In genomic region chr4:40232610-40233009, GRCh38 we compare ENCODE assay signal across 13 cellular contexts. TPM values are rescaled to one million over a fixed set of nuclear protein-coding genes. Genes with fewer than 3 reads are reported as not detected.
DNase-seq lines count a peak whose midpoint lies in the region; ATAC-seq and TF ChIP-seq lines count a peak whose summit lies in the region.
"Had no signal": no experiment of that assay in that cellular context is flagged by ENCODE, and none has a peak within 500 bp of the region (broad histone marks: within the 10 kb centered on the region; RNA-seq: fewer than 3 reads in every experiment).

No MANE protein-coding gene starts in this region.

- peaks cover 33% of the 10 kb centered on the region for H3K36me3 ChIP-seq in CD4-positive, CD25-positive, alpha-beta regulatory T cell (ENCODE audit: control insufficient read depth, insufficient read depth, low read length)
- peaks cover 9% of the 10 kb centered on the region for H3K36me3 ChIP-seq in CD8-positive, alpha-beta memory T cell (ENCODE audit: insufficient read depth, low read length)
- peaks cover 4% of the 10 kb centered on the region for H3K36me3 ChIP-seq in effector memory CD4-positive, alpha-beta T cell (ENCODE audit: control insufficient read depth, insufficient read depth, low read length)
- H3K36me3 ChIP-seq: brain microvascular endothelial cell had no signal

- peak overlapping the region; percentile 100 for H3K27ac ChIP-seq in CD4-positive, CD25-positive, alpha-beta regulatory T cell (ENCODE audit: insufficient read depth, low read length, poor library complexity, severe bottlenecking)
- no peak overlapping the region for H3K27ac ChIP-seq in CD8-positive, alpha-beta memory T cell (ENCODE audit: low read depth, low read length)
- H3K27ac ChIP-seq in effector memory CD4-positive, alpha-beta T cell (ENCODE audit: insufficient read depth, low read length, poor library complexity, severe bottlenecking) = peak overlapping the region; percentile 25
- H3K27ac ChIP-seq: brain microvascular endothelial cell had no signal

- DNase-seq in CD4-positive, CD25-positive, alpha-beta regulatory T cell = no peak
- no peak for DNase-seq in CD8-positive, alpha-beta memory T cell
- DNase-seq in T-helper 17 cell = no peak
- no peak for DNase-seq in effector memory CD4-positive, alpha-beta T cell
- no peak for DNase-seq in NCI-H2171 treated with DMSO at 0.1 percent for 48 hours (lab: John Stamatoyannopoulos, UW)
- DNase-seq in progenitor cell of endocrine pancreas (ENCODE audit: low spot score, unreplicated experiment) = no peak
- DNase-seq: brain microvascular endothelial cell, C1 segment of cervical spinal cord, EL, NCI-H1694 treated with DMSO at 0.1 percent for 48 hours had no signal

- H3K4me3 ChIP-seq in CD4-positive, CD25-positive, alpha-beta regulatory T cell (ENCODE audit: low read depth, low read length) = peak overlapping the region; percentile 51
- no peak overlapping the region for H3K4me3 ChIP-seq in CD8-positive, alpha-beta memory T cell (ENCODE audit: low read length)
- no peak overlapping the region for H3K4me3 ChIP-seq in effector memory CD4-positive, alpha-beta T cell (ENCODE audit: insufficient read depth, low read depth, low read length, poor library complexity, severe bottlenecking)

- TF ChIP-seq CTCF in progenitor cell of endocrine pancreas (IDR thresholded peaks at IDR 0.05; ENCODE audit: unreplicated experiment) = no peak

- peaks cover 0 to 5% (median 0%) of the 10 kb centered on the region in 7 donors for H3K9me3 Mint-ChIP-seq in CD4-positive, CD25-positive, alpha-beta regulatory T cell
- no peaks in the 10 kb centered on the region for H3K9me3 Mint-ChIP-seq in CD8-positive, alpha-beta memory T cell
- no peaks in the 10 kb centered on the region for H3K9me3 Mint-ChIP-seq in progenitor cell of endocrine pancreas (ENCODE audit: low read depth)
- H3K9me3 Mint-ChIP-seq: neural crest cell had no signal

- H3K27ac Mint-ChIP-seq in CD4-positive, CD25-positive, alpha-beta regulatory T cell = peak overlapping the region; percentile 89 to 97 (median 97)
- H3K27ac Mint-ChIP-seq in CD8-positive, alpha-beta memory T cell = peak overlapping the region; percentile 70 to 96 (median 90)
- H3K27ac Mint-ChIP-seq in T-helper 17 cell (peak overlapping the region; percentile 98), progenitor cell of endocrine pancreas (no peak overlapping the region)

- H3K9me3 ChIP-seq in CD4-positive, CD25-positive, alpha-beta regulatory T cell (ENCODE audit: control insufficient read depth in 2 of 2, low read length in 2 of 2) = no peaks in the 10 kb centered on the region
- no peaks in the 10 kb centered on the region for H3K9me3 ChIP-seq in CD8-positive, alpha-beta memory T cell (ENCODE audit: low read length)
- H3K9me3 ChIP-seq in T-helper 17 cell (ENCODE audit: control insufficient read depth, low read length, poor library complexity, severe bottlenecking) = no peaks in the 10 kb centered on the region
- H3K9me3 ChIP-seq in effector memory CD4-positive, alpha-beta T cell (ENCODE audit: control insufficient read depth, low read length) = no peaks in the 10 kb centered on the region

- CTCF ChIA-PET in CD8-positive, alpha-beta memory T cell (lab: Charles Lee) = interaction anchor here (0.7 to 15.7 kb wide), 13 partner anchors 8 to 176 kb away, joined by 3 to 194 read pairs (median 6); partner anchors contain the start of genes N4BP2 and RHOH

- ATAC-seq in CD4-positive, CD25-positive, alpha-beta regulatory T cell (ENCODE audit: low read depth in 2 of 2) = no peak
- no peak for ATAC-seq in T-helper 17 cell
- no peak for ATAC-seq in GM18861 (IDR thresholded peaks at IDR 0.05; ENCODE audit: unreplicated experiment)
- ATAC-seq: Right ventricle myocardium inferior had no signal

- no peaks in the 10 kb centered on the region for H3K27me3 Mint-ChIP-seq in CD4-positive, CD25-positive, alpha-beta regulatory T cell
- peaks cover 0 to 1% of the 10 kb centered on the region in 2 donors for H3K27me3 Mint-ChIP-seq in CD8-positive, alpha-beta memory T cell
- H3K27me3 Mint-ChIP-seq in T-helper 17 cell = no peaks in the 10 kb centered on the region
- H3K27me3 Mint-ChIP-seq in progenitor cell of endocrine pancreas = no peaks in the 10 kb centered on the region

- H3K36me3 Mint-ChIP-seq in CD4-positive, CD25-positive, alpha-beta regulatory T cell = peaks cover 56% of the 10 kb centered on the region
- peaks cover 8 to 64% (median 21%) of the 10 kb centered on the region in 3 donors for H3K36me3 Mint-ChIP-seq in CD8-positive, alpha-beta memory T cell
- H3K36me3 Mint-ChIP-seq in T-helper 17 cell (ENCODE audit: low read depth) (peaks cover 8% of the 10 kb centered on the region), progenitor cell of endocrine pancreas (ENCODE audit: insufficient read depth) (no peaks in the 10 kb centered on the region)

- no peaks in the 10 kb centered on the region for H3K27me3 ChIP-seq in CD4-positive, CD25-positive, alpha-beta regulatory T cell (ENCODE audit: control insufficient read depth, insufficient read depth, low read length)
- H3K27me3 ChIP-seq in CD8-positive, alpha-beta memory T cell (ENCODE audit: insufficient read depth, low read length, poor library complexity, severe bottlenecking) = no peaks in the 10 kb centered on the region
- H3K27me3 ChIP-seq in effector memory CD4-positive, alpha-beta T cell (replicated peaks; ENCODE audit: control insufficient read depth, insufficient read depth, low read length, poor library complexity, severe bottlenecking) = no peaks in the 10 kb centered on the region
- H3K27me3 ChIP-seq: brain microvascular endothelial cell had no signal

- peak overlapping the region; percentile 47 to 91 (median 78) for H3K4me3 Mint-ChIP-seq in CD4-positive, CD25-positive, alpha-beta regulatory T cell
- H3K4me3 Mint-ChIP-seq in CD8-positive, alpha-beta memory T cell = peak overlapping the region; percentile 1 to 73 (median 50)
- peak overlapping the region; percentile 0 for H3K4me3 Mint-ChIP-seq in T-helper 17 cell
- H3K4me3 Mint-ChIP-seq in progenitor cell of endocrine pancreas (ENCODE audit: low read depth) = no peak overlapping the region
- H3K4me3 Mint-ChIP-seq: neural crest cell had no signal

- peaks cover 40 to 96% (median 71%) of the 10 kb centered on the region in 4 donors for H3K4me1 Mint-ChIP-seq in CD4-positive, CD25-positive, alpha-beta regulatory T cell
- peaks cover 83 to 100% (median 96%) of the 10 kb centered on the region in 3 donors for H3K4me1 Mint-ChIP-seq in CD8-positive, alpha-beta memory T cell
- H3K4me1 Mint-ChIP-seq in T-helper 17 cell (peaks cover 57% of the 10 kb centered on the region), progenitor cell of endocrine pancreas (ENCODE audit: low read depth) (no peaks in the 10 kb centered on the region)
- H3K4me1 Mint-ChIP-seq: neural crest cell had no signal

- POLR2A ChIA-PET in CD8-positive, alpha-beta memory T cell (lab: Charles Lee) = interaction anchor here (0.5 to 5.1 kb wide), 5 partner anchors 10 to 35 kb away, joined by 3 to 33 read pairs (median 16); no protein-coding TSS in a partner anchor

- H3K4me1 ChIP-seq in CD4-positive, CD25-positive, alpha-beta regulatory T cell (ENCODE audit: control insufficient read depth, insufficient read depth, low read length, poor library complexity, severe bottlenecking) = peaks cover 100% of the 10 kb centered on the region
- peaks cover 95% of the 10 kb centered on the region for H3K4me1 ChIP-seq in CD8-positive, alpha-beta memory T cell (ENCODE audit: insufficient read depth, low read length)
- peaks cover 65% of the 10 kb centered on the region for H3K4me1 ChIP-seq in effector memory CD4-positive, alpha-beta T cell (ENCODE audit: control insufficient read depth, insufficient read depth, low read length, poor library complexity, severe bottlenecking)

RNA-seq across cellular contexts. Expression of gene RHOH, which starts 35.8 kb away (rescaled TPM):
- 645 TPM for total RNA-seq in CD4-positive, CD25-positive, alpha-beta regulatory T cell
- 100 to 1,000 TPM; 360 to 479 (median 397) TPM for polyA plus RNA-seq in CD4-positive, CD25-positive, alpha-beta regulatory T cell
- total RNA-seq in CD8-positive, alpha-beta memory T cell = 100 to 1,000 TPM; 148 TPM
- 262 TPM for polyA plus RNA-seq in CD8-positive, alpha-beta memory T cell
- total RNA-seq in T-helper 17 cell = 100 to 1,000 TPM; 439 to 459 TPM
- 4.5 and 5.5 TPM in 2 replicates for total RNA-seq in progenitor cell of endocrine pancreas

Comparison
In these comparisons a context has a peak if more than half of its experiments do, and no peak if none do; other contexts are left out.
1. RNA of gene RHOH, which starts 35.8 kb away (total RNA-seq): 645 TPM in CD4-positive, CD25-positive, alpha-beta regulatory T cell (single experiment), 439 to 459 TPM in T-helper 17 cell and 148 TPM in CD8-positive, alpha-beta memory T cell; 4.5 to 5.5 TPM in progenitor cell of endocrine pancreas; every median in the first group is over 10 times any median in the second.